Comparison of ENCODE assay signal across 22 cellular contexts in genomic region chr3:160678447-160678846, GRCh38. TPM values are rescaled to one million over a fixed set of nuclear protein-coding genes. Genes with fewer than 3 reads are reported as not detected.
DNase-seq lines count a peak whose midpoint lies in the region; ATAC-seq and TF ChIP-seq lines count a peak whose summit lies in the region.
"Had no signal": no experiment of that assay in that cellular context is flagged by ENCODE, and none has a peak within 500 bp of the region (broad histone marks: within the 10 kb centered on the region; RNA-seq: fewer than 3 reads in every experiment).

No MANE protein-coding gene starts in this region.

- intact Hi-C loops in body of pancreas (cut with DNase I), result no loop called here
- intact Hi-C loops in left colon (cut with DNase I, micrococcal nuclease), result no loop called here

- no peak overlapping the region for H3K9ac ChIP-seq in smooth muscle cell (ENCODE audit: low read depth)

- ATAC-seq in body of pancreas, result peak; percentile 62
- ATAC-seq in left colon, result peak; percentile 80
- no peak for ATAC-seq in HG02981 (IDR thresholded peaks at IDR 0.05; ENCODE audit: unreplicated experiment)
- ATAC-seq: activated CD8-positive, alpha-beta memory T cell treated with anti-CD3 and anti-CD28 coated beads, Interleukin-2, amount 10 ng/mL, durations not matched to agents 7 days and 5 days; left cardiac atrium; natural killer cell treated with Interleukin-12 subunit alpha and Interleukin-12 subunit beta and Interleukin-15 and Interleukin-18, amount 100 ng/mL, for 72 hours had no signal

- peak; percentile 72 for DNase-seq in LoVo (ENCODE audit: low spot score)
- DNase-seq in body of pancreas, result peak; percentile 14 to 35 (median 26)
- no peak for DNase-seq in left colon
- no peak for DNase-seq in smooth muscle cell (lab: John Stamatoyannopoulos, UW; ENCODE audit: unreplicated experiment)
- no peak for DNase-seq in middle frontal gyrus (ENCODE audit: extremely low spot score, low spot score)
- DNase-seq in NCI-H2196 treated with DMSO at 0.1 percent for 48 hours (lab: John Stamatoyannopoulos, UW; ENCODE audit: unreplicated experiment), result no peak
- no peak for DNase-seq in stimulated activated CD4-positive, alpha-beta T cell treated with anti-CD3 and anti-CD28 coated beads, Interleukin-4, amount 100 ng/mL, for 4 hours
- DNase-seq: activated CD8-positive, alpha-beta memory T cell treated with anti-CD3 and anti-CD28 coated beads, Interleukin-2, amount 10 ng/mL, durations not matched to agents 7 days and 5 days; activated gamma-delta T cell treated with Interleukin-2 at 50 U/mL for 16 hours; aorta; DMS79 treated with DMSO at 0.1 percent for 48 hours; hippocampal formation; left cardiac atrium; NCI-H187 treated with DMSO at 0.1 percent for 48 hours; T-helper 1 cell had no signal

- H3K4me3 ChIP-seq in body of pancreas, result peak overlapping the region in 1 of 2 donors; percentile 6
- H3K4me3 ChIP-seq in smooth muscle cell, result peak overlapping the region; percentile 10
- H3K4me3 ChIP-seq: right atrium auricular region had no signal

- peaks cover 47% of the 10 kb centered on the region for H3K4me1 ChIP-seq in body of pancreas
- H3K4me1 ChIP-seq in smooth muscle cell (ENCODE audit: low read depth), result peaks cover 11% of the 10 kb centered on the region
- H3K4me1 ChIP-seq: right atrium auricular region had no signal

- H3K27ac ChIP-seq in body of pancreas (peak overlapping the region; percentile 82 to 89 (median 88)), smooth muscle cell (ENCODE audit: low read depth) (peak overlapping the region; percentile 30)
- H3K27ac ChIP-seq: right atrium auricular region had no signal

- TF ChIP-seq CTCF in body of pancreas (IDR thresholded peaks at IDR 0.05) (no peak), smooth muscle cell (IDR thresholded peaks at IDR 0.05; ENCODE audit: borderline replicate concordance, insufficient read depth, poor library complexity, severe bottlenecking) (no peak)

- H4K20me1 ChIP-seq in smooth muscle cell (ENCODE audit: low read depth), result no peaks in the 10 kb centered on the region

- no peaks in the 10 kb centered on the region for H3K79me2 ChIP-seq in smooth muscle cell (ENCODE audit: low read depth)

- TF ChIP-seq POLR2A in body of pancreas (IDR thresholded peaks at IDR 0.05), result peak; percentile 44 to 81 (median 65)

- H3K9me3 ChIP-seq in body of pancreas, result no peaks in the 10 kb centered on the region
- H3K9me3 ChIP-seq in smooth muscle cell (replicated peaks; ENCODE audit: low read depth), result no peaks in the 10 kb centered on the region
- H3K9me3 ChIP-seq: right atrium auricular region had no signal

- H3F3A ChIP-seq in smooth muscle cell (ENCODE audit: low read depth), result no peaks in the 10 kb centered on the region

- H2AFZ ChIP-seq in smooth muscle cell (ENCODE audit: low read depth), result no peak overlapping the region

- no peak overlapping the region for H3K4me2 ChIP-seq in smooth muscle cell

- H3K27me3 ChIP-seq in body of pancreas, result no peaks in the 10 kb centered on the region
- no peaks in the 10 kb centered on the region for H3K27me3 ChIP-seq in smooth muscle cell (ENCODE audit: low read depth)
- H3K27me3 ChIP-seq: right atrium auricular region had no signal

- WGBS in body of pancreas, 2 donors, result 29 to 36% methylated on average over 3 of the region's 3 CpGs
- 73% methylated on average over 3 of the region's 3 CpGs for WGBS in smooth muscle cell (ENCODE audit: low lambda C conversion rate)

- H3K36me3 ChIP-seq in body of pancreas (replicated peaks in 1 of 2; ENCODE audit: insufficient read depth in 1 of 2, low read depth in 2 of 2) (no peaks in the 10 kb centered on the region), smooth muscle cell (ENCODE audit: low read depth) (no peaks in the 10 kb centered on the region)
- H3K36me3 ChIP-seq: right atrium auricular region had no signal

RNA-seq across cellular contexts. Expression of gene ARL14, which starts 1.5 kb away (rescaled TPM):
- total RNA-seq in body of pancreas (1 to 10 TPM; 2.3 to 8.8 TPM), left colon (10 to 100 TPM; 14.9 to 51.8 TPM), smooth muscle cell (1.1 and 1.2 TPM in 2 replicates)
- polyA plus RNA-seq in smooth muscle cell, result not detected in 2 replicates
- total RNA-seq: activated CD8-positive, alpha-beta memory T cell treated with anti-CD3 and anti-CD28 coated beads, Interleukin-2, amount 10 ng/mL, durations not matched to agents 7 days and 5 days; aorta; dermis microvascular lymphatic vessel endothelial cell; fibroblast of lung; left cardiac atrium; LHCN-M2; natural killer cell treated with Interleukin-12 subunit alpha and Interleukin-12 subunit beta and Interleukin-15 and Interleukin-18, amount 100 ng/mL, for 72 hours; right atrium auricular region had no signal
- polyA plus RNA-seq: BJ, fibroblast of lung had no signal

Comparison
In these comparisons a context has a peak if more than half of its experiments do, and no peak if none do; other contexts are left out.
1. DNase-seq: peak in LoVo (single experiment) and body of pancreas (4 of 4); none in left colon (0 of 2), smooth muscle cell (single experiment), middle frontal gyrus (single experiment), NCI-H2196 treated with DMSO at 0.1 percent for 48 hours (single experiment) and stimulated activated CD4-positive, alpha-beta T cell treated with anti-CD3 and anti-CD28 coated beads, Interleukin-4, amount 100 ng/mL, for 4 hours (0 of 2).